Comparison of ENCODE assay signal across 13 cellular contexts in genomic region chr9:129557192-129558036, GRCh38.
DNase-seq lines count a peak whose midpoint lies in the region; ATAC-seq, FAIRE-seq and TF ChIP-seq lines count a peak whose summit lies in the region.
"Had no signal": no experiment of that assay in that cellular context is flagged by ENCODE, and none has a peak within 500 bp of the region (broad histone marks: within the 10 kb centered on the region; RNA-seq: fewer than 3 reads in every experiment).

No MANE protein-coding gene starts in this region.

- TF ChIP-seq CTCF in liver (IDR thresholded peaks at IDR 0.05; ENCODE audit: low read depth, low read length, missing input control), result no peak
- TF ChIP-seq CTCF in OCI-LY7 (conservative IDR thresholded peaks at IDR 0.05; ENCODE audit: low read length), result no peak

- no peaks in the 10 kb centered on the region for H3K9me2 ChIP-seq in OCI-LY7 (ENCODE audit: insufficient read depth, low read length)

- H3K4me3 Mint-ChIP-seq in stimulated activated naive CD8-positive, alpha-beta T cell treated with anti-CD3 and anti-CD28 coated beads, Interleukin-15, Interleukin-2, amounts not matched to agents 100 ng/mL and 50 ng/mL, for 24 hours, result no peak overlapping the region
- H3K4me3 Mint-ChIP-seq: CD8-positive, alpha-beta memory T cell had no signal

- peak; percentile 32 for FAIRE-seq in urothelium cell line (lab: Jason Lieb, UNC)
- FAIRE-seq: RCC 7860 had no signal

- H3K27ac ChIP-seq in liver (ENCODE audit: low read depth in 1 of 2, low read length in 2 of 2) (peak overlapping the region; percentile 69 to 89), OCI-LY7 (ENCODE audit: low read depth, low read length, poor library complexity, severe bottlenecking) (no peak overlapping the region)
- H3K27ac ChIP-seq: HL-60, sigmoid colon, upper lobe of right lung had no signal

- H3K4me3 ChIP-seq in liver (ENCODE audit: low read depth in 1 of 3, low read length in 3 of 3) (no peak overlapping the region), OCI-LY7 (ENCODE audit: low read depth, low read length, poor library complexity, severe bottlenecking) (no peak overlapping the region)
- H3K4me3 ChIP-seq: sigmoid colon, upper lobe of right lung had no signal

- H3K27me3 Mint-ChIP-seq in stimulated activated naive CD8-positive, alpha-beta T cell treated with anti-CD3 and anti-CD28 coated beads, Interleukin-15, Interleukin-2, amounts not matched to agents 100 ng/mL and 50 ng/mL, for 24 hours, result no peaks in the 10 kb centered on the region

- no peaks in the 10 kb centered on the region for H3K4me1 Mint-ChIP-seq in stimulated activated naive CD8-positive, alpha-beta T cell treated with anti-CD3 and anti-CD28 coated beads, Interleukin-15, Interleukin-2, amounts not matched to agents 100 ng/mL and 50 ng/mL, for 24 hours (ENCODE audit: low read depth)
- H3K4me1 Mint-ChIP-seq: CD8-positive, alpha-beta memory T cell had no signal

- no TSS peak for BruUV-seq in OCI-LY7 (replicated peaks; lab: Mats Ljungman, UMichigan)

- peak overlapping the region; percentile 26 for H3K27ac Mint-ChIP-seq in stimulated activated naive CD8-positive, alpha-beta T cell treated with anti-CD3 and anti-CD28 coated beads, Interleukin-15, Interleukin-2, amounts not matched to agents 100 ng/mL and 50 ng/mL, for 24 hours

- TF ChIP-seq RAD21 in liver (IDR thresholded peaks at IDR 0.05), result no peak

- no peaks in the 10 kb centered on the region for H3K27me3 ChIP-seq in liver (ENCODE audit: control insufficient read depth in 4 of 4, insufficient read depth in 4 of 4, low read length in 3 of 4)
- H3K27me3 ChIP-seq: sigmoid colon, upper lobe of right lung had no signal

- peaks cover 26 to 58% (median 43%) of the 10 kb centered on the region in 4 donors for H3K4me1 ChIP-seq in liver (ENCODE audit: control insufficient read depth in 4 of 4, insufficient read depth in 4 of 4, low read length in 3 of 4)
- H3K4me1 ChIP-seq in OCI-LY7 (ENCODE audit: insufficient read depth, low read length, poor library complexity, severe bottlenecking), result no peaks in the 10 kb centered on the region
- H3K4me1 ChIP-seq: upper lobe of right lung had no signal

- H3K9me3 Mint-ChIP-seq in stimulated activated naive CD8-positive, alpha-beta T cell treated with anti-CD3 and anti-CD28 coated beads, Interleukin-15, Interleukin-2, amounts not matched to agents 100 ng/mL and 50 ng/mL, for 24 hours, result no peaks in the 10 kb centered on the region
- H3K9me3 Mint-ChIP-seq: CD8-positive, alpha-beta memory T cell had no signal

- H2AFZ ChIP-seq in OCI-LY7 (ENCODE audit: low read length), result no peak overlapping the region

- 61% methylated on average over 24 of the region's 24 CpGs for WGBS in liver

- no peaks in the 10 kb centered on the region for H4K20me1 ChIP-seq in OCI-LY7 (ENCODE audit: insufficient read depth, low read length)

- DNase-seq in stimulated activated naive CD8-positive, alpha-beta T cell treated with anti-CD3 and anti-CD28 coated beads, Interleukin-15, Interleukin-2, amounts not matched to agents 100 U/mL and 50 U/mL, for 24 hours, result no peak
- DNase-seq in astrocyte of the hippocampus (ENCODE audit: low read depth, low spot score) (peak; percentile 98), urothelium cell line (ENCODE audit: low spot score) (peak; percentile 66), OCI-LY7 (ENCODE audit: low spot score) (no peak)
- DNase-seq: CD8-positive, alpha-beta memory T cell; sigmoid colon; upper lobe of right lung had no signal

- H3K79me2 ChIP-seq in OCI-LY7 (ENCODE audit: insufficient read depth, low read depth, low read length), result no peaks in the 10 kb centered on the region

- H3K9ac ChIP-seq in liver (ENCODE audit: low read depth in 1 of 2, low read length in 2 of 2), result peak overlapping the region in 1 of 2 donors; percentile 26

- H3K36me3 ChIP-seq in liver (ENCODE audit: control insufficient read depth in 4 of 4, insufficient read depth in 3 of 4, low read depth in 1 of 4, low read length in 3 of 4) (no peaks in the 10 kb centered on the region), OCI-LY7 (ENCODE audit: insufficient read depth, low read length) (no peaks in the 10 kb centered on the region)
- H3K36me3 ChIP-seq: sigmoid colon, upper lobe of right lung had no signal

- H3K4me2 ChIP-seq in OCI-LY7 (ENCODE audit: low read length), result no peak overlapping the region

- H3K36me3 Mint-ChIP-seq in stimulated activated naive CD8-positive, alpha-beta T cell treated with anti-CD3 and anti-CD28 coated beads, Interleukin-15, Interleukin-2, amounts not matched to agents 100 ng/mL and 50 ng/mL, for 24 hours (ENCODE audit: low read depth), result no peaks in the 10 kb centered on the region
- H3K36me3 Mint-ChIP-seq: CD8-positive, alpha-beta memory T cell had no signal

- POLR2A ChIA-PET in OCI-LY7 (lab: Charles Lee), result no interaction called here

- H3K9me3 ChIP-seq in liver (ENCODE audit: control insufficient read depth in 4 of 4, low read length in 3 of 4) (no peaks in the 10 kb centered on the region), OCI-LY7 (ENCODE audit: low read length) (no peaks in the 10 kb centered on the region)
- H3K9me3 ChIP-seq: sigmoid colon, upper lobe of right lung had no signal

- intact Hi-C loops in OCI-LY7 (cut with micrococcal nuclease; ENCODE audit: unreplicated experiment), result no loop called here

- no peak for ATAC-seq in stimulated activated naive CD8-positive, alpha-beta T cell treated with anti-CD3 and anti-CD28 coated beads, Interleukin-15, Interleukin-2, amounts not matched to agents 100 U/mL and 50 U/mL, for 24 hours
- ATAC-seq in GM21367 (IDR thresholded peaks at IDR 0.05; ENCODE audit: unreplicated experiment), result no peak
- ATAC-seq in GM21526 (IDR thresholded peaks at IDR 0.05; ENCODE audit: low FRiP score, unreplicated experiment), result no peak
- ATAC-seq: upper lobe of right lung had no signal

- CTCF ChIA-PET in OCI-LY7 (lab: Charles Lee; ENCODE audit: unreplicated experiment), result no interaction called here

TF ChIP-seq in liver, 16 proteins besides CTCF, POLR2A, EP300 and RAD21:
- TF ChIP-seq GABPA (IDR thresholded peaks at IDR 0.05 in 1 of 2, conservative IDR thresholded peaks at IDR 0.05 in 1 of 2) (no peak), SP1 (IDR thresholded peaks at IDR 0.05) (peak; percentile 57), MAX (IDR thresholded peaks at IDR 0.05) (no peak), RXRA (IDR thresholded peaks at IDR 0.05) (peak; percentile 35 to 51), EGR1 (IDR thresholded peaks at IDR 0.05; ENCODE audit: low read depth in 2 of 2) (no peak), HNF4A (conservative IDR thresholded peaks at IDR 0.05) (peak in 1 of 2 donors; percentile 22)
- TF ChIP-seq, protein P1, sequence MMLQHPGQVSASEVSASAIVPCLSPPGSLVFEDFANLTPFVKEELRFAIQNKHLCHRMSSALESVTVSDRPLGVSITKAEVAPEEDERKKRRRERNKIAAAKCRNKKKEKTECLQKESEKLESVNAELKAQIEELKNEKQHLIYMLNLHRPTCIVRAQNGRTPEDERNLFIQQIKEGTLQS (IDR thresholded peaks at IDR 0.05), result no peak

Comparison
In these comparisons a context has a peak if more than half of its experiments do, and no peak if none do; other contexts are left out.
1. DNase-seq: peak in astrocyte of the hippocampus (single experiment) and urothelium cell line (single experiment); none in stimulated activated naive CD8-positive, alpha-beta T cell treated with anti-CD3 and anti-CD28 coated beads, Interleukin-15, Interleukin-2, amounts not matched to agents 100 U/mL and 50 U/mL, for 24 hours (single experiment) and OCI-LY7 (single experiment).